10 cellular contexts compared by ENCODE assay signal in the genomic region with DNA sequence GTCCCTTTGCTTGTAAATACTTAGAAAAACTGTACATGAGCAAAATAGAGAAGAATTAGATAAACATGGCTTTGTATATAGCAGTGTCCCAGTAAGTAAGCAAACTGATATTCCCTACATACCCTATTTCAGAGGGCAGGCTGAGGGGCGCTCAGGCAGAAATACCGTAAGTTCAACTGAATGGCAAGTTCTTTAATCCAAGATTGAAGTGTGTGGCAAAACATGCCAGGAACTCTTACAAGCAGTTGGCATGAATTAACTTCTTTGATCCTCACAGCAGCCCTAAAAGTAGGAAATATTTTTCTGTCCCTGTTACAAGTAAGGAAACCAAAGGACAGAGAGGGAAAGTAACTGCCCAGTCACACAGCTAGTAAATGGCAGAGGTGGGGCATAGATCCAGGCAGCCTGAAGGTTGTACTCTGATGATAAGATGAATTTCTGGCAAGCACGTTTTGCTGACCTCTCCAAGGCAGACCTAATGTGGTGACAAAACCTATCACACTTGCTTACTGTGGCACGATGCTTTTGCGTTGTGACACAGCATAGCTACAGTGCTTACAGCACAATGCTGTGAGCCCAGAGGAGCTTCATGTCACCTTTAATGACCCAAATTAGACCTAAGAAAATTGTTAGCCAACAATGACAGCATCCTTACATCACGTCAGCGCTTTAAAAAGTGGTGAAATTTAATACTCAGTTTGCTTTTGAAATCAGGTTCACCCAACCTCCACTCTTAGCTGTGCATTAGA. TPM values are rescaled to one million over a fixed set of nuclear protein-coding genes. Genes with fewer than 3 reads are reported as not detected.
DNase-seq lines count a peak whose midpoint lies in the region; ATAC-seq, FAIRE-seq and TF ChIP-seq lines count a peak whose summit lies in the region.
"Had no signal": no experiment of that assay in that cellular context is flagged by ENCODE, and none has a peak within 500 bp of the region (broad histone marks: within the 10 kb centered on the region; RNA-seq: fewer than 3 reads in every experiment).

No MANE protein-coding gene starts in this region.

- H2AFZ ChIP-seq in GM23338: peak overlapping the region; percentile 60; the same call in 1 of the 2 replicates

- 0 out of 2 replicates have a peak, but pooled peaks cover 2% of the 10 kb centered on the region for H3K9me2 ChIP-seq in GM23338 (ENCODE audit: insufficient read depth)

- no peak overlapping the region for H3K4me2 ChIP-seq in GM23338
- no peak overlapping the region for H3K4me2 ChIP-seq in skeletal muscle satellite cell (ENCODE audit: low read length)

- TF ChIP-seq CTCF in GM23338 (conservative IDR thresholded peaks at IDR 0.05; ENCODE audit: low read depth in 2 of 2): no peak

- no peaks in the 10 kb centered on the region for H3F3A ChIP-seq in GM23338 (replicated peaks; ENCODE audit: low read depth)

- FAIRE-seq in RCC 7860 (lab: Jason Lieb, UNC): no peak

- peaks cover 2% of the 10 kb centered on the region for H3K27me3 Mint-ChIP-seq in GM23338 (ENCODE audit: insufficient read depth, low read depth, poor library complexity)

- H4K20me1 ChIP-seq in GM23338 (replicated peaks; ENCODE audit: insufficient read depth): no peaks in the 10 kb centered on the region

- intact Hi-C loops in Right ventricle myocardium superior (cut with DNase I): no loop called here

- H3K4me3 Mint-ChIP-seq in GM23338: no peak overlapping the region

- no peaks in the 10 kb centered on the region; the same call in 2 of the 3 replicates for H3K9me3 Mint-ChIP-seq in GM23338

- ATAC-seq in GM23338 (no peak), Right ventricle myocardium superior (ENCODE audit: poor library complexity) (peak; percentile 71), HG02588 (IDR thresholded peaks at IDR 0.05; ENCODE audit: unreplicated experiment) (no peak)

- H3K36me3 ChIP-seq in GM23338 (ENCODE audit: insufficient read depth) (no peaks in the 10 kb centered on the region), skeletal muscle satellite cell (ENCODE audit: insufficient read depth, low read length) (no peaks in the 10 kb centered on the region)

- no peak overlapping the region for H3K27ac ChIP-seq in GM23338 (ENCODE audit: low read depth)

- H3K27me3 ChIP-seq in GM23338 (ENCODE audit: insufficient read depth) (no peaks in the 10 kb centered on the region), skeletal muscle satellite cell (ENCODE audit: control insufficient read depth, insufficient read depth, low read length) (no peaks in the 10 kb centered on the region)

- peaks cover 3% of the 10 kb centered on the region; the same call in 1 of the 2 replicates for H3K4me1 ChIP-seq in GM23338 (ENCODE audit: insufficient read depth)
- peaks cover 48% of the 10 kb centered on the region for H3K4me1 ChIP-seq in skeletal muscle satellite cell (ENCODE audit: control insufficient read depth, insufficient read depth, low read length)

- H3K4me3 ChIP-seq in GM23338 (no peak overlapping the region), skeletal muscle satellite cell (ENCODE audit: low read length) (no peak overlapping the region)

- peaks cover 9% of the 10 kb centered on the region for H3K4me1 Mint-ChIP-seq in GM23338

- DNase-seq in GM23338 (ENCODE audit: low spot score) (no peak), RCC 7860 (ENCODE audit: low spot score) (peak; percentile 28), Right ventricle myocardium superior (no peak), nucleus accumbens (lab: John Stamatoyannopoulos, UW) (no peak), NCI-H1930 (lab: John Stamatoyannopoulos, UW) (no peak)
- no peak for DNase-seq in stimulated activated CD4-positive, alpha-beta T cell treated with anti-CD3 and anti-CD28 coated beads, Interleukin-2, amount 100 ng/mL, for 24 hours
- DNase-seq: NCI-H510A treated with DMSO at 0.1 percent for 48 hours; stimulated activated CD4-positive, alpha-beta T cell treated with anti-CD3 and anti-CD28 coated beads, Interleukin-4, amount 100 ng/mL, for 1 hour had no signal

- H3K9ac ChIP-seq in skeletal muscle satellite cell (ENCODE audit: low read depth, low read length): peak overlapping the region; percentile 8

- H3K9me3 ChIP-seq in skeletal muscle satellite cell (replicated peaks; ENCODE audit: low read length): no peaks in the 10 kb centered on the region

- H3K79me2 ChIP-seq in GM23338 (replicated peaks; ENCODE audit: insufficient read depth): no peaks in the 10 kb centered on the region

- H3K36me3 Mint-ChIP-seq in GM23338 (ENCODE audit: low read depth): no peaks in the 10 kb centered on the region

- no peak overlapping the region for H3K27ac Mint-ChIP-seq in GM23338

TF ChIP-seq in GM23338, 12 proteins besides CTCF, POLR2A, EP300 and RAD21 (continues in another document):
- TF ChIP-seq NANOG (IDR thresholded peaks at IDR 0.05; ENCODE audit: borderline replicate concordance): no peak
- no peak for TF ChIP-seq POLR2AphosphoS5 (IDR thresholded peaks at IDR 0.05; ENCODE audit: low read depth)
- TF ChIP-seq STAT1 (IDR thresholded peaks at IDR 0.05; ENCODE audit: unreplicated experiment): no peak
- TF ChIP-seq EZH2 (IDR thresholded peaks at IDR 0.05; ENCODE audit: low read depth, unreplicated experiment): no peak
- TF ChIP-seq, protein P1, sequence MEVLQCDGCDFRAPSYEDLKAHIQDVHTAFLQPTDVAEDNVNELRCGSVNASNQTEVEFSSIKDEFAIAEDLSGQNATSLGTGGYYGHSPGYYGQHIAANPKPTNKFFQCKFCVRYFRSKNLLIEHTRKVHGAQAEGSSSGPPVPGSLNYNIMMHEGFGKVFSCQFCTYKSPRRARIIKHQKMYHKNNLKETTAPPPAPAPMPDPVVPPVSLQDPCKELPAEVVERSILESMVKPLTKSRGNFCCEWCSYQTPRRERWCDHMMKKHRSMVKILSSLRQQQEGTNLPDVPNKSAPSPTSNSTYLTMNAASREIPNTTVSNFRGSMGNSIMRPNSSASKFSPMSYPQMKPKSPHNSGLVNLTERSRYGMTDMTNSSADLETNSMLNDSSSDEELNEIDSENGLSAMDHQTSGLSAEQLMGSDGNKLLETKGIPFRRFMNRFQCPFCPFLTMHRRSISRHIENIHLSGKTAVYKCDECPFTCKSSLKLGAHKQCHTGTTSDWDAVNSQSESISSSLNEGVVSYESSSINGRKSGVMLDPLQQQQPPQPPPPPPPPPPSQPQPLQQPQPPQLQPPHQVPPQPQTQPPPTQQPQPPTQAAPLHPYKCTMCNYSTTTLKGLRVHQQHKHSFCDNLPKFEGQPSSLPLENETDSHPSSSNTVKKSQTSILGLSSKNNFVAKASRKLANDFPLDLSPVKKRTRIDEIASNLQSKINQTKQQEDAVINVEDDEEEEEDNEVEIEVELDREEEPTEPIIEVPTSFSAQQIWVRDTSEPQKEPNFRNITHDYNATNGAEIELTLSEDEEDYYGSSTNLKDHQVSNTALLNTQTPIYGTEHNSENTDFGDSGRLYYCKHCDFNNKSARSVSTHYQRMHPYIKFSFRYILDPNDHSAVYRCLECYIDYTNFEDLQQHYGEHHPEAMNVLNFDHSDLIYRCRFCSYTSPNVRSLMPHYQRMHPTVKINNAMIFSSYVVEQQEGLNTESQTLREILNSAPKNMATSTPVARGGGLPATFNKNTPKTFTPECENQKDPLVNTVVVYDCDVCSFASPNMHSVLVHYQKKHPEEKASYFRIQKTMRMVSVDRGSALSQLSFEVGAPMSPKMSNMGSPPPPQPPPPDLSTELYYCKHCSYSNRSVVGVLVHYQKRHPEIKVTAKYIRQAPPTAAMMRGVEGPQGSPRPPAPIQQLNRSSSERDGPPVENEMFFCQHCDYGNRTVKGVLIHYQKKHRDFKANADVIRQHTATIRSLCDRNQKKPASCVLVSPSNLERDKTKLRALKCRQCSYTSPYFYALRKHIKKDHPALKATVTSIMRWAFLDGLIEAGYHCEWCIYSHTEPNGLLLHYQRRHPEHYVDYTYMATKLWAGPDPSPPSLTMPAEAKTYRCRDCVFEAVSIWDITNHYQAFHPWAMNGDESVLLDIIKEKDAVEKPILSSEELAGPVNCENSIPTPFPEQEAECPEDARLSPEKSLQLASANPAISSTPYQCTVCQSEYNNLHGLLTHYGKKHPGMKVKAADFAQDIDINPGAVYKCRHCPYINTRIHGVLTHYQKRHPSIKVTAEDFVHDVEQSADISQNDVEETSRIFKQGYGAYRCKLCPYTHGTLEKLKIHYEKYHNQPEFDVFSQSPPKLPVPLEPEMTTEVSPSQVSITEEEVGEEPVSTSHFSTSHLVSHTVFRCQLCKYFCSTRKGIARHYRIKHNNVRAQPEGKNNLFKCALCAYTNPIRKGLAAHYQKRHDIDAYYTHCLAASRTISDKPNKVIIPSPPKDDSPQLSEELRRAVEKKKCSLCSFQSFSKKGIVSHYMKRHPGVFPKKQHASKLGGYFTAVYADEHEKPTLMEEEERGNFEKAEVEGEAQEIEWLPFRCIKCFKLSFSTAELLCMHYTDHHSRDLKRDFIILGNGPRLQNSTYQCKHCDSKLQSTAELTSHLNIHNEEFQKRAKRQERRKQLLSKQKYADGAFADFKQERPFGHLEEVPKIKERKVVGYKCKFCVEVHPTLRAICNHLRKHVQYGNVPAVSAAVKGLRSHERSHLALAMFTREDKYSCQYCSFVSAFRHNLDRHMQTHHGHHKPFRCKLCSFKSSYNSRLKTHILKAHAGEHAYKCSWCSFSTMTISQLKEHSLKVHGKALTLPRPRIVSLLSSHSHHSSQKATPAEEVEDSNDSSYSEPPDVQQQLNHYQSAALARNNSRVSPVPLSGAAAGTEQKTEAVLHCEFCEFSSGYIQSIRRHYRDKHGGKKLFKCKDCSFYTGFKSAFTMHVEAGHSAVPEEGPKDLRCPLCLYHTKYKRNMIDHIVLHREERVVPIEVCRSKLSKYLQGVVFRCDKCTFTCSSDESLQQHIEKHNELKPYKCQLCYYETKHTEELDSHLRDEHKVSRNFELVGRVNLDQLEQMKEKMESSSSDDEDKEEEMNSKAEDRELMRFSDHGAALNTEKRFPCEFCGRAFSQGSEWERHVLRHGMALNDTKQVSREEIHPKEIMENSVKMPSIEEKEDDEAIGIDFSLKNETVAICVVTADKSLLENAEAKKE (CRISPR knock-in tag; IDR thresholded peaks at IDR 0.05): no peak
- TF ChIP-seq ZNF331 (CRISPR knock-in tag; IDR thresholded peaks at IDR 0.05; ENCODE audit: low read depth): no peak
- no peak for TF ChIP-seq JUNB (IDR thresholded peaks at IDR 0.05; ENCODE audit: unreplicated experiment)

RNA-seq across cellular contexts. Expression of a gene that starts 35.0 kb away (rescaled TPM):
- total RNA-seq in GM23338 (2014; rRNA removed; shearing (Covaris generic)): 10.3 and 13.4 TPM in 2 replicates
- polyA plus RNA-seq in GM23338 (2016; fragmentation: Nextera tagmentation; extraction: Ambion mirVana): 19.5 and 20.4 TPM in 2 replicates
- total RNA-seq in Right ventricle myocardium superior: 17.0 TPM
- 13.1 and 16.5 TPM in 2 replicates for total RNA-seq in skeletal muscle satellite cell (2012; rRNA removed)

RNA-seq across cellular contexts. Expression of a gene that starts 49.4 kb away (rescaled TPM):
- total RNA-seq in GM23338 (2014; rRNA removed; shearing (Covaris generic)): 25.6 and 35.9 TPM in 2 replicates
- 634 and 677 TPM in 2 replicates for polyA plus RNA-seq in GM23338 (2016; fragmentation: Nextera tagmentation; extraction: Ambion mirVana)
- 230 TPM for total RNA-seq in Right ventricle myocardium superior
- total RNA-seq in skeletal muscle satellite cell (2012; rRNA removed): 143 and 214 TPM in 2 replicates
